Comparison of ENCODE assay signal across 3 cellular contexts in the genomic region with DNA sequence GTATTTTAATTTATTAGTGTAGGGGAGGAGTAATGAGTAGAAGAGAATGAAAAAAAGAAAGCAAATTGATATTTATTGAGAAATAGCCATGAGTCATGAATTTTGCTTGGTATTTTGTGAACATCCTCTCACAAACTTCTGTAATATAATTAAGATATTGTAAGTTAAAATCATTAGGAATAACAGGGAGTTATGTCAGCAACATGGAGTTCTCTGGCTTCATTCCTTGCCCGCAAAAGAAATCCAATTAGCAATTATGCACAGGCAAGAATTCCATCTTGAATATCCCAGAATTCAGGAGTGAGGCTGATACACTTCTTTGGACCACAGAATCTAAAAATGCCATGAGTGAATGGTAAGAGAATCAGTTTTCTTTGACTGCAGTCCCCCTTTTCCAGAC.
TF ChIP-seq lines count a peak whose summit lies in the region.

No MANE protein-coding gene starts in this region.

TF ChIP-seq in SK-N-SH treated with all-trans-retinoic acid at 6 μM for 48 hours, 23 proteins besides CTCF, POLR2A, EP300 and RAD21:
- TF ChIP-seq GLIS3 (CRISPR knock-in tag; IDR thresholded peaks at IDR 0.05) (no peak), RARB (CRISPR knock-in tag; IDR thresholded peaks at IDR 0.05) (no peak), CSDC2 (CRISPR knock-in tag; IDR thresholded peaks at IDR 0.05) (0 out of 2 replicates have a peak, but pooled peaks have one; percentile 27), PPARA (CRISPR knock-in tag; IDR thresholded peaks at IDR 0.05; ENCODE audit: borderline replicate concordance) (no peak), OSR1 (CRISPR knock-in tag; IDR thresholded peaks at IDR 0.05) (no peak), ZNF70 (CRISPR knock-in tag; IDR thresholded peaks at IDR 0.05) (no peak), ZFP3 (CRISPR knock-in tag; IDR thresholded peaks at IDR 0.05) (0 out of 2 replicates have a peak, but pooled peaks have one; percentile 35), ZC3H10 (CRISPR knock-in tag; IDR thresholded peaks at IDR 0.05) (peak; percentile 77; the same call in 1 of the 2 replicates), ISL1 (CRISPR knock-in tag; IDR thresholded peaks at IDR 0.05) (peak; percentile 84)
- TF ChIP-seq, protein P1, sequence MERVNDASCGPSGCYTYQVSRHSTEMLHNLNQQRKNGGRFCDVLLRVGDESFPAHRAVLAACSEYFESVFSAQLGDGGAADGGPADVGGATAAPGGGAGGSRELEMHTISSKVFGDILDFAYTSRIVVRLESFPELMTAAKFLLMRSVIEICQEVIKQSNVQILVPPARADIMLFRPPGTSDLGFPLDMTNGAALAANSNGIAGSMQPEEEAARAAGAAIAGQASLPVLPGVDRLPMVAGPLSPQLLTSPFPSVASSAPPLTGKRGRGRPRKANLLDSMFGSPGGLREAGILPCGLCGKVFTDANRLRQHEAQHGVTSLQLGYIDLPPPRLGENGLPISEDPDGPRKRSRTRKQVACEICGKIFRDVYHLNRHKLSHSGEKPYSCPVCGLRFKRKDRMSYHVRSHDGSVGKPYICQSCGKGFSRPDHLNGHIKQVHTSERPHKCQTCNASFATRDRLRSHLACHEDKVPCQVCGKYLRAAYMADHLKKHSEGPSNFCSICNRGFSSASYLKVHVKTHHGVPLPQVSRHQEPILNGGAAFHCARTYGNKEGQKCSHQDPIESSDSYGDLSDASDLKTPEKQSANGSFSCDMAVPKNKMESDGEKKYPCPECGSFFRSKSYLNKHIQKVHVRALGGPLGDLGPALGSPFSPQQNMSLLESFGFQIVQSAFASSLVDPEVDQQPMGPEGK (CRISPR knock-in tag; IDR thresholded peaks at IDR 0.05; ENCODE audit: borderline replicate concordance): peak; percentile 66; the same call in 1 of the 2 replicates
- TF ChIP-seq, protein P2, sequence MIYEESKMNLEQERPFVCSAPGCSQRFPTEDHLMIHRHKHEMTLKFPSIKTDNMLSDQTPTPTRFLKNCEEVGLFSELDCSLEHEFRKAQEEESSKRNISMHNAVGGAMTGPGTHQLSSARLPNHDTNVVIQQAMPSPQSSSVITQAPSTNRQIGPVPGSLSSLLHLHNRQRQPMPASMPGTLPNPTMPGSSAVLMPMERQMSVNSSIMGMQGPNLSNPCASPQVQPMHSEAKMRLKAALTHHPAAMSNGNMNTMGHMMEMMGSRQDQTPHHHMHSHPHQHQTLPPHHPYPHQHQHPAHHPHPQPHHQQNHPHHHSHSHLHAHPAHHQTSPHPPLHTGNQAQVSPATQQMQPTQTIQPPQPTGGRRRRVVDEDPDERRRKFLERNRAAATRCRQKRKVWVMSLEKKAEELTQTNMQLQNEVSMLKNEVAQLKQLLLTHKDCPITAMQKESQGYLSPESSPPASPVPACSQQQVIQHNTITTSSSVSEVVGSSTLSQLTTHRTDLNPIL (CRISPR knock-in tag; IDR thresholded peaks at IDR 0.05; ENCODE audit: low read depth): peak; percentile 52; the same call in 1 of the 2 replicates

TF ChIP-seq in SK-N-SH, 30 proteins besides CTCF, POLR2A, EP300 and RAD21:
- TF ChIP-seq TAF1 (IDR thresholded peaks at IDR 0.05; ENCODE audit: borderline replicate concordance, low read depth, low read length) (no peak), NRF1 (IDR thresholded peaks at IDR 0.05; ENCODE audit: low read depth, low read length) (no peak), EZH2phosphoT487 (IDR thresholded peaks at IDR 0.05; ENCODE audit: borderline replicate concordance, low read depth) (no peak), ELF1 (IDR thresholded peaks at IDR 0.05) (no peak), GABPA (IDR thresholded peaks at IDR 0.05; ENCODE audit: low read depth) (no peak), RCOR1 (IDR thresholded peaks at IDR 0.05; ENCODE audit: low read length) (no peak), GATA2 (CRISPR knock-in tag; IDR thresholded peaks at IDR 0.05) (no peak), SIN3A (IDR thresholded peaks at IDR 0.05; ENCODE audit: borderline replicate concordance, low read depth, low read length) (no peak), FOXJ3 (CRISPR knock-in tag; IDR thresholded peaks at IDR 0.05) (no peak), MXI1 (IDR thresholded peaks at IDR 0.05; ENCODE audit: low read depth, low read length) (no peak), NFIC (IDR thresholded peaks at IDR 0.05; ENCODE audit: borderline replicate concordance) (no peak), FOSL2 (IDR thresholded peaks at IDR 0.05; ENCODE audit: borderline replicate concordance, low read depth) (no peak), CHD2 (IDR thresholded peaks at IDR 0.05; ENCODE audit: low read length, partially characterized antibody) (no peak), RXRA (IDR thresholded peaks at IDR 0.05; ENCODE audit: borderline replicate concordance, low read depth) (no peak)
- TF ChIP-seq, protein P3, sequence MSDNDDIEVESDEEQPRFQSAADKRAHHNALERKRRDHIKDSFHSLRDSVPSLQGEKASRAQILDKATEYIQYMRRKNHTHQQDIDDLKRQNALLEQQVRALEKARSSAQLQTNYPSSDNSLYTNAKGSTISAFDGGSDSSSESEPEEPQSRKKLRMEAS (IDR thresholded peaks at IDR 0.05; ENCODE audit: low read depth): no peak
- TF ChIP-seq, protein P4, sequence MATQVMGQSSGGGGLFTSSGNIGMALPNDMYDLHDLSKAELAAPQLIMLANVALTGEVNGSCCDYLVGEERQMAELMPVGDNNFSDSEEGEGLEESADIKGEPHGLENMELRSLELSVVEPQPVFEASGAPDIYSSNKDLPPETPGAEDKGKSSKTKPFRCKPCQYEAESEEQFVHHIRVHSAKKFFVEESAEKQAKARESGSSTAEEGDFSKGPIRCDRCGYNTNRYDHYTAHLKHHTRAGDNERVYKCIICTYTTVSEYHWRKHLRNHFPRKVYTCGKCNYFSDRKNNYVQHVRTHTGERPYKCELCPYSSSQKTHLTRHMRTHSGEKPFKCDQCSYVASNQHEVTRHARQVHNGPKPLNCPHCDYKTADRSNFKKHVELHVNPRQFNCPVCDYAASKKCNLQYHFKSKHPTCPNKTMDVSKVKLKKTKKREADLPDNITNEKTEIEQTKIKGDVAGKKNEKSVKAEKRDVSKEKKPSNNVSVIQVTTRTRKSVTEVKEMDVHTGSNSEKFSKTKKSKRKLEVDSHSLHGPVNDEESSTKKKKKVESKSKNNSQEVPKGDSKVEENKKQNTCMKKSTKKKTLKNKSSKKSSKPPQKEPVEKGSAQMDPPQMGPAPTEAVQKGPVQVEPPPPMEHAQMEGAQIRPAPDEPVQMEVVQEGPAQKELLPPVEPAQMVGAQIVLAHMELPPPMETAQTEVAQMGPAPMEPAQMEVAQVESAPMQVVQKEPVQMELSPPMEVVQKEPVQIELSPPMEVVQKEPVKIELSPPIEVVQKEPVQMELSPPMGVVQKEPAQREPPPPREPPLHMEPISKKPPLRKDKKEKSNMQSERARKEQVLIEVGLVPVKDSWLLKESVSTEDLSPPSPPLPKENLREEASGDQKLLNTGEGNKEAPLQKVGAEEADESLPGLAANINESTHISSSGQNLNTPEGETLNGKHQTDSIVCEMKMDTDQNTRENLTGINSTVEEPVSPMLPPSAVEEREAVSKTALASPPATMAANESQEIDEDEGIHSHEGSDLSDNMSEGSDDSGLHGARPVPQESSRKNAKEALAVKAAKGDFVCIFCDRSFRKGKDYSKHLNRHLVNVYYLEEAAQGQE (IDR thresholded peaks at IDR 0.05; ENCODE audit: low read depth, low read length): no peak
- TF ChIP-seq, protein P5, sequence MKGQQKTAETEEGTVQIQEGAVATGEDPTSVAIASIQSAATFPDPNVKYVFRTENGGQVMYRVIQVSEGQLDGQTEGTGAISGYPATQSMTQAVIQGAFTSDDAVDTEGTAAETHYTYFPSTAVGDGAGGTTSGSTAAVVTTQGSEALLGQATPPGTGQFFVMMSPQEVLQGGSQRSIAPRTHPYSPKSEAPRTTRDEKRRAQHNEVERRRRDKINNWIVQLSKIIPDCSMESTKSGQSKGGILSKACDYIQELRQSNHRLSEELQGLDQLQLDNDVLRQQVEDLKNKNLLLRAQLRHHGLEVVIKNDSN (IDR thresholded peaks at IDR 0.05; ENCODE audit: borderline replicate concordance, low read depth): no peak
- TF ChIP-seq, protein P6, sequence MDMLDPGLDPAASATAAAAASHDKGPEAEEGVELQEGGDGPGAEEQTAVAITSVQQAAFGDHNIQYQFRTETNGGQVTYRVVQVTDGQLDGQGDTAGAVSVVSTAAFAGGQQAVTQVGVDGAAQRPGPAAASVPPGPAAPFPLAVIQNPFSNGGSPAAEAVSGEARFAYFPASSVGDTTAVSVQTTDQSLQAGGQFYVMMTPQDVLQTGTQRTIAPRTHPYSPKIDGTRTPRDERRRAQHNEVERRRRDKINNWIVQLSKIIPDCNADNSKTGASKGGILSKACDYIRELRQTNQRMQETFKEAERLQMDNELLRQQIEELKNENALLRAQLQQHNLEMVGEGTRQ (IDR thresholded peaks at IDR 0.05; ENCODE audit: borderline replicate concordance, low read depth, low read length): no peak
- TF ChIP-seq, protein P7, sequence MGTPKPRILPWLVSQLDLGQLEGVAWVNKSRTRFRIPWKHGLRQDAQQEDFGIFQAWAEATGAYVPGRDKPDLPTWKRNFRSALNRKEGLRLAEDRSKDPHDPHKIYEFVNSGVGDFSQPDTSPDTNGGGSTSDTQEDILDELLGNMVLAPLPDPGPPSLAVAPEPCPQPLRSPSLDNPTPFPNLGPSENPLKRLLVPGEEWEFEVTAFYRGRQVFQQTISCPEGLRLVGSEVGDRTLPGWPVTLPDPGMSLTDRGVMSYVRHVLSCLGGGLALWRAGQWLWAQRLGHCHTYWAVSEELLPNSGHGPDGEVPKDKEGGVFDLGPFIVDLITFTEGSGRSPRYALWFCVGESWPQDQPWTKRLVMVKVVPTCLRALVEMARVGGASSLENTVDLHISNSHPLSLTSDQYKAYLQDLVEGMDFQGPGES (IDR thresholded peaks at IDR 0.05; ENCODE audit: low read depth, low read length): no peak

TF ChIP-seq in H1, 55 proteins besides CTCF, POLR2A, EP300 and RAD21:
- no peak for TF ChIP-seq HDAC6 (IDR thresholded peaks at IDR 0.05; ENCODE audit: low read depth, low read length)
- no peak for TF ChIP-seq SP1 (IDR thresholded peaks at IDR 0.05; ENCODE audit: low read depth, low read length)
- TF ChIP-seq KDM1A (IDR thresholded peaks at IDR 0.05; ENCODE audit: borderline replicate concordance, low read length): no peak
- TF ChIP-seq BRCA1 (IDR thresholded peaks at IDR 0.05; ENCODE audit: low read depth, low read length): no peak
- no peak for TF ChIP-seq CHD2 (IDR thresholded peaks at IDR 0.05; ENCODE audit: low read length)
- TF ChIP-seq RXRA (IDR thresholded peaks at IDR 0.05; ENCODE audit: insufficient read depth, low read depth, low read length): no peak
- TF ChIP-seq RNF2 (IDR thresholded peaks at IDR 0.05; ENCODE audit: borderline replicate concordance, low read depth, low read length, missing control alignments, poor library complexity, severe bottlenecking): no peak
- TF ChIP-seq CBX8 (IDR thresholded peaks at IDR 0.05; ENCODE audit: borderline replicate concordance, low read depth, low read length): no peak
- no peak for TF ChIP-seq SUZ12 (IDR thresholded peaks at IDR 0.05; ENCODE audit: low read length)
- no peak for TF ChIP-seq ASH2L (IDR thresholded peaks at IDR 0.05; ENCODE audit: low read length)
- no peak for TF ChIP-seq TCF12 (IDR thresholded peaks at IDR 0.05; ENCODE audit: low read depth, low read length)
